8 cellular contexts compared by ENCODE assay signal in the genomic region with DNA sequence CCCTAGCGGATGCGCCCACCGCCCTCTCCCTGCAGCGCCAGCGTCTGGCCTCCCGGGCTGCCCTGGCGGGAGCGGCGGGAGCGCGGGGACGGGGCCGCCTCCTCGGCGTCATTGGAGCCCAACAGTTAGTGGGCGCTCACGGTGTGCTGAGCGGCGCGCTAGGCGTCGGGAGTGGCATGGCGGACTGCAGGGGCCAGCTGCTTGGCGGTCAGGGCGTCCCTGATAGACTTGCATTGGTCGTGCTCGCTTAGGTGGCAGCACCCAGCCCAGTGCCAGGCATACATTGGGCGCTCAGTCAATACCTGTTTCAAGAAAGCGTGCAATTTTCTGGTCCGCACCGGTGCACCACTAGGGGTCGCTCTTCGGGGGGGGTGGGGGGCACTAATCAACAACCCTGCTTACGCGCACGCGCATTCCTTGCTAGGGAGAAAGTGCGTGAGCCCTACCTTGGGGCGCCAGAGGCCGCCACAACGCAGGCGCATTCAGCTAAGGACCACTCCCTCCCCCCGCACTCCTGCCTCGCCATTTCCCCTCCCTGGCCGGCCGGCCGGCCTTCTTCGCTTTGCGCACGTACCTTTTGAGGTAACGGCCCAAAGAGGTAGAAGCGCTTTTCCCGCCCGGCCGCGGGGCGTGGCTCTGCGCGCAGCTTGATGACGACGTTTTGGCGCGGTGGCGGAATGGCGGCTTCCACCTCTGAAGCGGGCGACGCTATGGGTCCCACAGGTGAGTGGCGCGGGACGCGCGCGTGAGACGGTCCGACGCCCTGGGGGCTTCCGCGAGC. TPM values are rescaled to one million over a fixed set of nuclear protein-coding genes. Genes with fewer than 3 reads are reported as not detected.
DNase-seq lines count a peak whose midpoint lies in the region; ATAC-seq and TF ChIP-seq lines count a peak whose summit lies in the region.

No MANE protein-coding gene starts in this region.

- peak overlapping the region; percentile 53 for H3K56ac ChIP-seq in H9 (ENCODE audit: insufficient read length, low read depth, low read length)

- H4K91ac ChIP-seq in H9 (ENCODE audit: insufficient read length, low read depth, low read length): peak overlapping the region; percentile 96

- H3K27me3 ChIP-seq in H9 (ENCODE audit: insufficient read depth, low read length): no peaks in the 10 kb centered on the region
- H3K27me3 ChIP-seq in Loucy (ENCODE audit: insufficient read depth, low read length, poor library complexity, severe bottlenecking): no peaks in the 10 kb centered on the region
- H3K27me3 ChIP-seq in RWPE2 (ENCODE audit: insufficient read depth, poor library complexity, severe bottlenecking): no peaks in the 10 kb centered on the region

- H2AFZ ChIP-seq in H9 (ENCODE audit: low read length) (no peak overlapping the region), Loucy (ENCODE audit: low read length) (peak overlapping the region; percentile 97)

- H4K8ac ChIP-seq in H9 (replicated peaks; ENCODE audit: insufficient read length, low read depth, low read length): no peak overlapping the region

- H3K14ac ChIP-seq in H9 (ENCODE audit: insufficient read depth, low read length): peak overlapping the region; percentile 98

- no peak overlapping the region for H2BK12ac ChIP-seq in H9 (ENCODE audit: insufficient read length, low read depth, low read length)

- peak overlapping the region; percentile 93 for H3K4me2 ChIP-seq in H9 (ENCODE audit: insufficient read depth, insufficient read length, low read length)
- H3K4me2 ChIP-seq in Loucy (ENCODE audit: low read depth, low read length, poor library complexity, severe bottlenecking): peak overlapping the region; percentile 96

- H3K9me3 ChIP-seq in H9 (ENCODE audit: control insufficient read depth, low read depth, low read length) (no peaks in the 10 kb centered on the region), Loucy (ENCODE audit: insufficient read depth, low read depth, low read length) (no peaks in the 10 kb centered on the region), RWPE2 (ENCODE audit: severe bottlenecking) (no peaks in the 10 kb centered on the region)

- H3K4me3 Mint-ChIP-seq in H9 (peak overlapping the region; percentile 96), nephron progenitor cell (peak overlapping the region; percentile 96)
- peak overlapping the region; percentile 97 for H3K4me3 Mint-ChIP-seq in stimulated activated naive CD8-positive, alpha-beta T cell treated with anti-CD3 and anti-CD28 coated beads, Interleukin-15, Interleukin-2, amounts not matched to agents 100 ng/mL and 50 ng/mL, for 24 hours

- H4K20me1 ChIP-seq in H9 (ENCODE audit: control insufficient read depth, insufficient read depth, insufficient read length): no peaks in the 10 kb centered on the region
- H4K20me1 ChIP-seq in Loucy (ENCODE audit: insufficient read depth, low read length, poor library complexity, severe bottlenecking): peaks cover 52% of the 10 kb centered on the region

- ATAC-seq in RWPE2 (ENCODE audit: low read depth): peak; percentile 76

- no peaks in the 10 kb centered on the region for H3F3A ChIP-seq in Loucy (ENCODE audit: low read depth)

- peaks cover 20% of the 10 kb centered on the region; the same call in 1 of the 2 replicates for H3K79me2 ChIP-seq in H9 (ENCODE audit: insufficient read depth, low read length)
- H3K79me2 ChIP-seq in Loucy (ENCODE audit: insufficient read depth, low read length): peaks cover 88% of the 10 kb centered on the region

- peaks cover 4% of the 10 kb centered on the region for H3K23me2 ChIP-seq in H9 (ENCODE audit: insufficient read length, low read depth, low read length, poor library complexity, severe bottlenecking)

- peak overlapping the region; percentile 95 for H3K18ac ChIP-seq in H9 (ENCODE audit: insufficient read length, low read depth, low read length)

- H3K4me1 Mint-ChIP-seq in H9 (peaks cover 6 to 17% of the 10 kb centered on the region in 2 experiments; a peak in 3 of 4 replicates), nephron progenitor cell (peaks cover 34% of the 10 kb centered on the region)
- H3K4me1 Mint-ChIP-seq in stimulated activated naive CD8-positive, alpha-beta T cell treated with anti-CD3 and anti-CD28 coated beads, Interleukin-15, Interleukin-2, amounts not matched to agents 100 ng/mL and 50 ng/mL, for 24 hours (ENCODE audit: low read depth): peaks cover 27% of the 10 kb centered on the region

- no peaks in the 10 kb centered on the region for H3K4me1 ChIP-seq in H9 (ENCODE audit: insufficient read depth, low read length)
- peaks cover 34% of the 10 kb centered on the region for H3K4me1 ChIP-seq in Loucy (ENCODE audit: insufficient read depth, low read length, poor library complexity, severe bottlenecking)
- H3K4me1 ChIP-seq in RWPE2 (ENCODE audit: insufficient read depth, poor library complexity, severe bottlenecking): no peaks in the 10 kb centered on the region

- H4K5ac ChIP-seq in H9 (ENCODE audit: insufficient read length, low read depth, low read length): peak overlapping the region; percentile 97

- H3K36me3 ChIP-seq in Loucy (ENCODE audit: insufficient read depth, low read length): no peaks in the 10 kb centered on the region; the same call in 1 of the 2 replicates
- H3K36me3 ChIP-seq in RWPE2 (ENCODE audit: low read depth): peaks cover 13% of the 10 kb centered on the region

- DNase-seq in GDM1 (lab: John Stamatoyannopoulos, UW) (peak; percentile 94), H9 (peak; percentile 92), RWPE2 (ENCODE audit: low spot score) (peak; percentile 97), fibroblast of the conjunctiva (ENCODE audit: low read depth) (peak; percentile 77), nephron progenitor cell (peak; percentile 95)
- peak; percentile 94 for DNase-seq in activated effector memory CD4-positive, alpha-beta T cell treated with Interleukin-2 at 50 U/mL for 16 hours

- WGBS in H9 (ENCODE audit: extremely low coverage, insufficient read length, low lambda C conversion rate): no CpG with 5 or more reads among the region's 79 CpGs

- peak overlapping the region; percentile 84 for H2BK5ac ChIP-seq in H9 (ENCODE audit: insufficient read length, low read length)

- H3T11ph ChIP-seq in H9 (ENCODE audit: low read length): no peak overlapping the region

- H3K79me1 ChIP-seq in H9 (ENCODE audit: insufficient read depth, low read depth, low read length, poor library complexity, severe bottlenecking): peaks cover 3% of the 10 kb centered on the region

- H3K4me3 ChIP-seq in Loucy (ENCODE audit: low read length, poor library complexity, severe bottlenecking) (peak overlapping the region; percentile 99), RWPE2 (ENCODE audit: severe bottlenecking) (peak overlapping the region; percentile 91)

- H3K4ac ChIP-seq in H9 (ENCODE audit: low read depth, low read length): peak overlapping the region; percentile 91; the same call in 1 of the 2 replicates

- no peak overlapping the region for H2BK120ac ChIP-seq in H9 (ENCODE audit: low read depth, low read length, poor library complexity, severe bottlenecking)

- no peaks in the 10 kb centered on the region for H3K9me2 ChIP-seq in Loucy (replicated peaks; ENCODE audit: low read depth, low read length)

- H3K36me3 Mint-ChIP-seq in H9 (ENCODE audit: insufficient read depth in 1 of 3, low read depth in 3 of 3) (peaks cover 11 to 24% (median 24%) of the 10 kb centered on the region in 3 experiments; a peak in 6 of 7 replicates), nephron progenitor cell (ENCODE audit: low read depth) (peaks cover 5% of the 10 kb centered on the region)
- H3K36me3 Mint-ChIP-seq in stimulated activated naive CD8-positive, alpha-beta T cell treated with anti-CD3 and anti-CD28 coated beads, Interleukin-15, Interleukin-2, amounts not matched to agents 100 ng/mL and 50 ng/mL, for 24 hours (ENCODE audit: low read depth): peaks cover 14% of the 10 kb centered on the region

- H3K9me3 Mint-ChIP-seq in H9 (peaks cover 0 to 2% of the 10 kb centered on the region in 2 experiments; a peak in 1 of 5 replicates), nephron progenitor cell (no peaks in the 10 kb centered on the region)
- no peaks in the 10 kb centered on the region for H3K9me3 Mint-ChIP-seq in stimulated activated naive CD8-positive, alpha-beta T cell treated with anti-CD3 and anti-CD28 coated beads, Interleukin-15, Interleukin-2, amounts not matched to agents 100 ng/mL and 50 ng/mL, for 24 hours

- H2AK5ac ChIP-seq in H9 (ENCODE audit: insufficient read length, low read length): no peak overlapping the region

- peak overlapping the region; percentile 61 for H3K27ac ChIP-seq in H9 (ENCODE audit: insufficient read length, low read depth, low read length)
- H3K27ac ChIP-seq in RWPE2 (ENCODE audit: poor library complexity, severe bottlenecking): peak overlapping the region; percentile 59

- H3K23ac ChIP-seq in H9 (ENCODE audit: insufficient read length, low read depth, low read length): no peak overlapping the region

- TF ChIP-seq CTCF in H9 (conservative IDR thresholded peaks at IDR 0.05): peak; percentile 79
- peak; percentile 74 for TF ChIP-seq CTCF in Loucy (conservative IDR thresholded peaks at IDR 0.05; ENCODE audit: low read length)
- peak; percentile 89 for TF ChIP-seq CTCF in RWPE2 (IDR thresholded peaks at IDR 0.05; ENCODE audit: poor library complexity, severe bottlenecking)
- peak; percentile 78 for TF ChIP-seq CTCF in nephron progenitor cell (IDR thresholded peaks at IDR 0.05)

- H3K27ac Mint-ChIP-seq in H9: peak overlapping the region; percentile 89 to 96 (median 91); a peak in 5 of 7 replicates
- H3K27ac Mint-ChIP-seq in nephron progenitor cell: peak overlapping the region; percentile 90
- peak overlapping the region; percentile 94 for H3K27ac Mint-ChIP-seq in stimulated activated naive CD8-positive, alpha-beta T cell treated with anti-CD3 and anti-CD28 coated beads, Interleukin-15, Interleukin-2, amounts not matched to agents 100 ng/mL and 50 ng/mL, for 24 hours

- H2BK20ac ChIP-seq in H9 (ENCODE audit: low read depth, low read length, poor library complexity, severe bottlenecking): no peak overlapping the region

- H3K9ac ChIP-seq in H9 (ENCODE audit: extremely low read depth, insufficient read length, low read length) (peak overlapping the region; percentile 99), Loucy (ENCODE audit: low read depth, low read length, poor library complexity, severe bottlenecking) (peak overlapping the region; percentile 99)

- H3K27me3 Mint-ChIP-seq in H9 (ENCODE audit: low read depth): no peaks in the 10 kb centered on the region
- H3K27me3 Mint-ChIP-seq in nephron progenitor cell (ENCODE audit: low read depth, poor library complexity): peaks cover 8% of the 10 kb centered on the region
- no peaks in the 10 kb centered on the region for H3K27me3 Mint-ChIP-seq in stimulated activated naive CD8-positive, alpha-beta T cell treated with anti-CD3 and anti-CD28 coated beads, Interleukin-15, Interleukin-2, amounts not matched to agents 100 ng/mL and 50 ng/mL, for 24 hours

- no peak overlapping the region for H2BK15ac ChIP-seq in H9 (ENCODE audit: low read depth, low read length)

RNA-seq across cellular contexts. Expression of gene MZT2A, which starts 0.4 kb away (rescaled TPM):
- total RNA-seq in H9 (2021): 127 and 144 TPM in 2 replicates

RNA-seq across cellular contexts. Expression of gene TUBA3D, which starts 16.7 kb away (rescaled TPM):
- total RNA-seq in H9 (2021): 0.18 TPM in 1 of 2 replicates, not detected in the other

RNA-seq across cellular contexts. Expression of gene CCDC74A, which starts 35.1 kb away (rescaled TPM):
- total RNA-seq in H9 (2021): 10.0 and 10.8 TPM in 2 replicates

Comparison
In these comparisons a context has a peak if more than half of its experiments do, and no peak if none do; other contexts are left out.
1. Peak in every context shown above with its lines: DNase-seq, ATAC-seq, H3K4me3 ChIP-seq and H3K27ac ChIP-seq.